In genomic region chr1:229440821-229441537, GRCh38 we compare ENCODE assay signal across 10 cellular contexts. TPM values are rescaled to one million over a fixed set of nuclear protein-coding genes. Genes with fewer than 3 reads are reported as not detected.
DNase-seq lines count a peak whose midpoint lies in the region; ATAC-seq and TF ChIP-seq lines count a peak whose summit lies in the region.
"Had no signal": no experiment of that assay in that cellular context is flagged by ENCODE, and none has a peak within 500 bp of the region (broad histone marks: within the 10 kb centered on the region; RNA-seq: fewer than 3 reads in every experiment).

No MANE protein-coding gene starts in this region.

- no peak for TF ChIP-seq POLR2A in ovary (IDR thresholded peaks at IDR 0.05)

- no peak for TF ChIP-seq CTCF in ovary (IDR thresholded peaks at IDR 0.05)

- H3K4me1 ChIP-seq in HAP-1 (no peaks in the 10 kb centered on the region), ovary (ENCODE audit: insufficient read depth) (no peaks in the 10 kb centered on the region)

- no peak for TF ChIP-seq EP300 in ovary (IDR thresholded peaks at IDR 0.05)

- H3K4me3 ChIP-seq in HAP-1 (no peak overlapping the region), ovary (no peak overlapping the region)

- H3K9me3 ChIP-seq in HAP-1 (no peaks in the 10 kb centered on the region), ovary (no peaks in the 10 kb centered on the region)

- 34 to 55% (median 35%) methylated on average over 6 of the region's 6 CpGs for WGBS in ovary, 3 donors

- intact Hi-C loops in left cardiac atrium (cut with DNase I) = no loop called here
- intact Hi-C loops in ovary (cut with DNase I) = no loop called here

- H3K36me3 ChIP-seq in HAP-1 (replicated peaks) (peaks cover 31% of the 10 kb centered on the region), ovary (no peaks in the 10 kb centered on the region)

- peak; percentile 98 for ATAC-seq in GM18502 (IDR thresholded peaks at IDR 0.05; ENCODE audit: poor library complexity, unreplicated experiment)
- ATAC-seq in GM21825 (IDR thresholded peaks at IDR 0.05; ENCODE audit: unreplicated experiment) = peak; percentile 94
- ATAC-seq in left cardiac atrium = peak; percentile 74 to 78
- ATAC-seq: Panc1 had no signal

- H3K27ac ChIP-seq in ovary = no peak overlapping the region

- in situ Hi-C loops in HAP-1 (cut with MboI; ENCODE audit: low sequenced_read_pairs) = no loop called here
- in situ Hi-C loops in KBM-7 (cut with MboI; ENCODE audit: low pct_unique_long_range_greater_than_20kb, low sequenced_read_pairs) = no loop called here

- DNase-seq in NCI-H226 (peak; percentile 31), left cardiac atrium (no peak), HAP-1 (ENCODE audit: low spot score in 2 of 2) (no peak), ovary (no peak), KBM-7 (no peak)
- DNase-seq in stimulated activated CD4-positive, alpha-beta T cell treated with anti-CD3 and anti-CD28 coated beads, Interleukin-12 subunit alpha, Interleukin-12 subunit beta, amount 100 ng/mL, for 4 hours = no peak

- H3K27me3 ChIP-seq in HAP-1 (ENCODE audit: low read depth) (no peaks in the 10 kb centered on the region), ovary (no peaks in the 10 kb centered on the region)

RNA-seq across cellular contexts. Expression of gene ACTA1, which starts 7.1 kb away (rescaled TPM):
- total RNA-seq in left cardiac atrium (1,000 to 10,000 TPM in 1 of 2 donors, 100 to 1,000 TPM in 1; 508 to 1,063 TPM), ovary (1 to 10 TPM in 2 of 7 donors, under 1 TPM in 1, not detected in 4; 0.33 to 3.3 (median 2.1) TPM)
- polyA plus RNA-seq in ovary = under 1 TPM; 0.47 to 0.70 TPM
- total RNA-seq: lung microvascular endothelial cell had no signal

Comparison
In these comparisons a context has a peak if more than half of its experiments do, and no peak if none do; other contexts are left out.
1. RNA of gene ACTA1, which starts 7.1 kb away (total RNA-seq): 508 to 1,063 TPM in left cardiac atrium; 0.33 to 3.3 TPM in ovary; every median in the first group is over 100 times any median in the second.
2. Peak in every context shown above with its lines, with median percentiles within 50 percentile points of each other: ATAC-seq.